19 cellular contexts compared by ENCODE assay signal in genomic region chr7:29077181-29077580, GRCh38.
"Had no signal": no experiment of that assay in that cellular context is flagged by ENCODE, and none has a peak within 500 bp of the region (broad histone marks: within the 10 kb centered on the region; RNA-seq: fewer than 3 reads in every experiment).

No MANE protein-coding gene starts in this region.

- H3K36me3 ChIP-seq: MG63 had no signal

- H3K9me3 ChIP-seq: MG63 had no signal

- FAIRE-seq: HepG2, RCC 7860 had no signal

- DNase-seq: IMR-90, KG1, MG63, NCI-H1092 treated with DMSO at 0.1 percent for 48 hours, NCI-H1436, NCI-H187, NCI-H2029, NCI-H2081 treated with DMSO at 0.1 percent for 48 hours, NCI-H2171, NCI-H226, NCI-H446, NCI-H510A, NCI-H524 treated with DMSO at 0.1 percent for 48 hours, NCI-H69, NCI-H774, SHP77 had no signal

- ATAC-seq: HepG2 had no signal

- H3K27ac ChIP-seq: RWPE1 had no signal

- H3K4me3 ChIP-seq: MG63 had no signal
